ENCODE assay signal across 1 cellular context in the genomic region with DNA sequence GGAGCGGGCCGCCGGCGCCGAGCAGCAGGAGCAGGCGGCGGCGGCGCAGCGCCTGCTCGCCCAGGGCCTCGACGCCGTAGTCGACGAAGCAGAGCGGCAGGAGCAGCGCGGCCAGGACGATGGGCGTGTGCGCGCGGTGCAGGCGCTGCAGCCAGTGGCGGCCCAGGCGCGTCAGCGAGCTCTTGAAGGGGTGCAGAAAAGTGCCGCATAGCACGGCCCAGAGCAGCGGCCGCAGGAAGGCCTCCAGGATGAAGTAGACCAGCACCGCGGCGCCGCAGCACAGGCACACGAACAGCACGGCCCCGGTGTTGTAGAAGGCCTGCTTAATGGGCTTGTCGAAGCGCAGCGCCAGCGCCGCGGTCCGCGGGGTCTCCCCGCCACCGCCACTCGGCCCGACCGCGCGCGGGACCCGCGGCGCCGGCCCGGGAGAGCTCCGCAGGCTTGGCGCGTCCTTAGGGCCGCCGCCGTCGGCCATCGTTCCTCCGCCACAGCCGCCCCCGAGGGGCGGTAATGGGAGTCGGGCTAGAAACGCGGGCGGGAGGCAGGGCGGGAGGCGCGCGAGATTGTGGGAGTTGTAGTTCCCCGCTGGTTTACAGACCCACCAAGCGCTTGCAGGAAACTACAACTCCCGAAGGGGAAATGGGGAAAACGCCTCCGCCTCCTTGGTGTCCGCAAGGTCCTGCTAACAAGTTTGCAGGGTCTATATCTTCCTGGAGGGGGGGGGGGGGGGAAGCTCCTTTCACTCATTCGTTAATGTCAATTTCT.
TF ChIP-seq lines count a peak whose summit lies in the region.

A gene (minus strand): TSS at position 509 of the 765 bp plus-strand sequence. CDS start 34 bp downstream, at position 475.

TF ChIP-seq in K562, 482 proteins besides CTCF, POLR2A, EP300 and RAD21 (continued from another document and continues in another):
- TF ChIP-seq, protein P1, sequence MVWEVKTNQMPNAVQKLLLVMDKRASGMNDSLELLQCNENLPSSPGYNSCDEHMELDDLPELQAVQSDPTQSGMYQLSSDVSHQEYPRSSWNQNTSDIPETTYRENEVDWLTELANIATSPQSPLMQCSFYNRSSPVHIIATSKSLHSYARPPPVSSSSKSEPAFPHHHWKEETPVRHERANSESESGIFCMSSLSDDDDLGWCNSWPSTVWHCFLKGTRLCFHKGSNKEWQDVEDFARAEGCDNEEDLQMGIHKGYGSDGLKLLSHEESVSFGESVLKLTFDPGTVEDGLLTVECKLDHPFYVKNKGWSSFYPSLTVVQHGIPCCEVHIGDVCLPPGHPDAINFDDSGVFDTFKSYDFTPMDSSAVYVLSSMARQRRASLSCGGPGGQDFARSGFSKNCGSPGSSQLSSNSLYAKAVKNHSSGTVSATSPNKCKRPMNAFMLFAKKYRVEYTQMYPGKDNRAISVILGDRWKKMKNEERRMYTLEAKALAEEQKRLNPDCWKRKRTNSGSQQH (CRISPR knock-in tag; IDR thresholded peaks at IDR 0.05) = no peak
- no peak for TF ChIP-seq HMG20B (CRISPR knock-in tag; IDR thresholded peaks at IDR 0.05)
- TF ChIP-seq ZNF274 (IDR thresholded peaks at IDR 0.05; ENCODE audit: borderline replicate concordance, low read depth, low read length) = no peak
- TF ChIP-seq HCFC1 (IDR thresholded peaks at IDR 0.05; ENCODE audit: low read depth, low read length) = peak; percentile 95
- TF ChIP-seq ZNF23 (CRISPR knock-in tag; IDR thresholded peaks at IDR 0.05) = no peak
- TF ChIP-seq TAF1 (IDR thresholded peaks at IDR 0.05; ENCODE audit: control insufficient read depth, extremely low read depth, insufficient read depth, low read length, severe bottlenecking) = peak; percentile 89
- TF ChIP-seq KAT8 (IDR thresholded peaks at IDR 0.05; ENCODE audit: low read depth) = no peak
- no peak for TF ChIP-seq PURB (CRISPR knock-in tag; IDR thresholded peaks at IDR 0.05; ENCODE audit: low read depth)
- TF ChIP-seq, protein P2, sequence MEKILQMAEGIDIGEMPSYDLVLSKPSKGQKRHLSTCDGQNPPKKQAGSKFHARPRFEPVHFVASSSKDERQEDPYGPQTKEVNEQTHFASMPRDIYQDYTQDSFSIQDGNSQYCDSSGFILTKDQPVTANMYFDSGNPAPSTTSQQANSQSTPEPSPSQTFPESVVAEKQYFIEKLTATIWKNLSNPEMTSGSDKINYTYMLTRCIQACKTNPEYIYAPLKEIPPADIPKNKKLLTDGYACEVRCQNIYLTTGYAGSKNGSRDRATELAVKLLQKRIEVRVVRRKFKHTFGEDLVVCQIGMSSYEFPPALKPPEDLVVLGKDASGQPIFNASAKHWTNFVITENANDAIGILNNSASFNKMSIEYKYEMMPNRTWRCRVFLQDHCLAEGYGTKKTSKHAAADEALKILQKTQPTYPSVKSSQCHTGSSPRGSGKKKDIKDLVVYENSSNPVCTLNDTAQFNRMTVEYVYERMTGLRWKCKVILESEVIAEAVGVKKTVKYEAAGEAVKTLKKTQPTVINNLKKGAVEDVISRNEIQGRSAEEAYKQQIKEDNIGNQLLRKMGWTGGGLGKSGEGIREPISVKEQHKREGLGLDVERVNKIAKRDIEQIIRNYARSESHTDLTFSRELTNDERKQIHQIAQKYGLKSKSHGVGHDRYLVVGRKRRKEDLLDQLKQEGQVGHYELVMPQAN (IDR thresholded peaks at IDR 0.05; ENCODE audit: borderline replicate concordance) = no peak
- TF ChIP-seq, protein P3, sequence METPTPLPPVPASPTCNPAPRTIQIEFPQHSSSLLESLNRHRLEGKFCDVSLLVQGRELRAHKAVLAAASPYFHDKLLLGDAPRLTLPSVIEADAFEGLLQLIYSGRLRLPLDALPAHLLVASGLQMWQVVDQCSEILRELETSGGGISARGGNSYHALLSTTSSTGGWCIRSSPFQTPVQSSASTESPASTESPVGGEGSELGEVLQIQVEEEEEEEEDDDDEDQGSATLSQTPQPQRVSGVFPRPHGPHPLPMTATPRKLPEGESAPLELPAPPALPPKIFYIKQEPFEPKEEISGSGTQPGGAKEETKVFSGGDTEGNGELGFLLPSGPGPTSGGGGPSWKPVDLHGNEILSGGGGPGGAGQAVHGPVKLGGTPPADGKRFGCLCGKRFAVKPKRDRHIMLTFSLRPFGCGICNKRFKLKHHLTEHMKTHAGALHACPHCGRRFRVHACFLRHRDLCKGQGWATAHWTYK (CRISPR knock-in tag; IDR thresholded peaks at IDR 0.05) = no peak
- TF ChIP-seq SUPT5H (IDR thresholded peaks at IDR 0.05) = no peak; the same call in 1 of the 2 replicates
- peak; percentile 82 for TF ChIP-seq CCNT2 (IDR thresholded peaks at IDR 0.05; ENCODE audit: borderline replicate concordance, extremely low read depth, insufficient read length, low read depth, low read length)
- peak; percentile 30; the same call in 1 of the 2 replicates for TF ChIP-seq ETV1 (tag; conservative IDR thresholded peaks at IDR 0.05; ENCODE audit: low read depth)
- TF ChIP-seq STAT5B (CRISPR knock-in tag; IDR thresholded peaks at IDR 0.05) = no peak
- TF ChIP-seq JUN (IDR thresholded peaks at IDR 0.05; ENCODE audit: borderline replicate concordance, low read depth, low read length) = 0 out of 2 replicates have a peak, but pooled peaks have one; percentile 17
- no peak for TF ChIP-seq JUN (CRISPR knock-in tag; IDR thresholded peaks at IDR 0.05; ENCODE audit: borderline replicate concordance)
- TF ChIP-seq CREM (IDR thresholded peaks at IDR 0.05; ENCODE audit: low read depth) = peak; percentile 54
- TF ChIP-seq TEAD1 (CRISPR knock-in tag; IDR thresholded peaks at IDR 0.05) = no peak
- TF ChIP-seq, protein P4, sequence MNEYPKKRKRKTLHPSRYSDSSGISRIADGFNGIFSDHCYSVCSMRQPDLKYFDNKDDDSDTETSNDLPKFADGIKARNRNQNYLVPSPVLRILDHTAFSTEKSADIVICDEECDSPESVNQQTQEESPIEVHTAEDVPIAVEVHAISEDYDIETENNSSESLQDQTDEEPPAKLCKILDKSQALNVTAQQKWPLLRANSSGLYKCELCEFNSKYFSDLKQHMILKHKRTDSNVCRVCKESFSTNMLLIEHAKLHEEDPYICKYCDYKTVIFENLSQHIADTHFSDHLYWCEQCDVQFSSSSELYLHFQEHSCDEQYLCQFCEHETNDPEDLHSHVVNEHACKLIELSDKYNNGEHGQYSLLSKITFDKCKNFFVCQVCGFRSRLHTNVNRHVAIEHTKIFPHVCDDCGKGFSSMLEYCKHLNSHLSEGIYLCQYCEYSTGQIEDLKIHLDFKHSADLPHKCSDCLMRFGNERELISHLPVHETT (CRISPR knock-in tag; conservative IDR thresholded peaks at IDR 0.05 in 1 of 2, IDR thresholded peaks at IDR 0.05 in 1 of 2) = peak in 1 of 2 experiments; percentile 78; a peak in 1 of 4 replicates
- TF ChIP-seq TAL1 (IDR thresholded peaks at IDR 0.05) = no peak
- 0 out of 2 replicates have a peak, but pooled peaks have one; percentile 22 for TF ChIP-seq ELF2 (CRISPR knock-in tag; IDR thresholded peaks at IDR 0.05)
- no peak for TF ChIP-seq MAFF (IDR thresholded peaks at IDR 0.05; ENCODE audit: low read length)
- TF ChIP-seq ZNF165 (CRISPR knock-in tag; IDR thresholded peaks at IDR 0.05; ENCODE audit: borderline replicate concordance) = peak; percentile 65; the same call in 1 of the 2 replicates
- TF ChIP-seq CHD1 (IDR thresholded peaks at IDR 0.05; ENCODE audit: low read length) = peak; percentile 68
- no peak for TF ChIP-seq ZNF780A (CRISPR knock-in tag; IDR thresholded peaks at IDR 0.05)
- TF ChIP-seq, protein P5, sequence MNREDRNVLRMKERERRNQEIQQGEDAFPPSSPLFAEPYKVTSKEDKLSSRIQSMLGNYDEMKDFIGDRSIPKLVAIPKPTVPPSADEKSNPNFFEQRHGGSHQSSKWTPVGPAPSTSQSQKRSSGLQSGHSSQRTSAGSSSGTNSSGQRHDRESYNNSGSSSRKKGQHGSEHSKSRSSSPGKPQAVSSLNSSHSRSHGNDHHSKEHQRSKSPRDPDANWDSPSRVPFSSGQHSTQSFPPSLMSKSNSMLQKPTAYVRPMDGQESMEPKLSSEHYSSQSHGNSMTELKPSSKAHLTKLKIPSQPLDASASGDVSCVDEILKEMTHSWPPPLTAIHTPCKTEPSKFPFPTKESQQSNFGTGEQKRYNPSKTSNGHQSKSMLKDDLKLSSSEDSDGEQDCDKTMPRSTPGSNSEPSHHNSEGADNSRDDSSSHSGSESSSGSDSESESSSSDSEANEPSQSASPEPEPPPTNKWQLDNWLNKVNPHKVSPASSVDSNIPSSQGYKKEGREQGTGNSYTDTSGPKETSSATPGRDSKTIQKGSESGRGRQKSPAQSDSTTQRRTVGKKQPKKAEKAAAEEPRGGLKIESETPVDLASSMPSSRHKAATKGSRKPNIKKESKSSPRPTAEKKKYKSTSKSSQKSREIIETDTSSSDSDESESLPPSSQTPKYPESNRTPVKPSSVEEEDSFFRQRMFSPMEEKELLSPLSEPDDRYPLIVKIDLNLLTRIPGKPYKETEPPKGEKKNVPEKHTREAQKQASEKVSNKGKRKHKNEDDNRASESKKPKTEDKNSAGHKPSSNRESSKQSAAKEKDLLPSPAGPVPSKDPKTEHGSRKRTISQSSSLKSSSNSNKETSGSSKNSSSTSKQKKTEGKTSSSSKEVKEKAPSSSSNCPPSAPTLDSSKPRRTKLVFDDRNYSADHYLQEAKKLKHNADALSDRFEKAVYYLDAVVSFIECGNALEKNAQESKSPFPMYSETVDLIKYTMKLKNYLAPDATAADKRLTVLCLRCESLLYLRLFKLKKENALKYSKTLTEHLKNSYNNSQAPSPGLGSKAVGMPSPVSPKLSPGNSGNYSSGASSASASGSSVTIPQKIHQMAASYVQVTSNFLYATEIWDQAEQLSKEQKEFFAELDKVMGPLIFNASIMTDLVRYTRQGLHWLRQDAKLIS (CRISPR knock-in tag; IDR thresholded peaks at IDR 0.05) = no peak
- TF ChIP-seq ZNF57 (CRISPR knock-in tag; IDR thresholded peaks at IDR 0.05) = no peak
- no peak for TF ChIP-seq ZNF212 (CRISPR knock-in tag; IDR thresholded peaks at IDR 0.05)
- no peak for TF ChIP-seq CBX2 (IDR thresholded peaks at IDR 0.05; ENCODE audit: insufficient read depth, low read length, poor library complexity, severe bottlenecking)
- TF ChIP-seq SMARCA4 (IDR thresholded peaks at IDR 0.05) = no peak
- TF ChIP-seq, protein P6, sequence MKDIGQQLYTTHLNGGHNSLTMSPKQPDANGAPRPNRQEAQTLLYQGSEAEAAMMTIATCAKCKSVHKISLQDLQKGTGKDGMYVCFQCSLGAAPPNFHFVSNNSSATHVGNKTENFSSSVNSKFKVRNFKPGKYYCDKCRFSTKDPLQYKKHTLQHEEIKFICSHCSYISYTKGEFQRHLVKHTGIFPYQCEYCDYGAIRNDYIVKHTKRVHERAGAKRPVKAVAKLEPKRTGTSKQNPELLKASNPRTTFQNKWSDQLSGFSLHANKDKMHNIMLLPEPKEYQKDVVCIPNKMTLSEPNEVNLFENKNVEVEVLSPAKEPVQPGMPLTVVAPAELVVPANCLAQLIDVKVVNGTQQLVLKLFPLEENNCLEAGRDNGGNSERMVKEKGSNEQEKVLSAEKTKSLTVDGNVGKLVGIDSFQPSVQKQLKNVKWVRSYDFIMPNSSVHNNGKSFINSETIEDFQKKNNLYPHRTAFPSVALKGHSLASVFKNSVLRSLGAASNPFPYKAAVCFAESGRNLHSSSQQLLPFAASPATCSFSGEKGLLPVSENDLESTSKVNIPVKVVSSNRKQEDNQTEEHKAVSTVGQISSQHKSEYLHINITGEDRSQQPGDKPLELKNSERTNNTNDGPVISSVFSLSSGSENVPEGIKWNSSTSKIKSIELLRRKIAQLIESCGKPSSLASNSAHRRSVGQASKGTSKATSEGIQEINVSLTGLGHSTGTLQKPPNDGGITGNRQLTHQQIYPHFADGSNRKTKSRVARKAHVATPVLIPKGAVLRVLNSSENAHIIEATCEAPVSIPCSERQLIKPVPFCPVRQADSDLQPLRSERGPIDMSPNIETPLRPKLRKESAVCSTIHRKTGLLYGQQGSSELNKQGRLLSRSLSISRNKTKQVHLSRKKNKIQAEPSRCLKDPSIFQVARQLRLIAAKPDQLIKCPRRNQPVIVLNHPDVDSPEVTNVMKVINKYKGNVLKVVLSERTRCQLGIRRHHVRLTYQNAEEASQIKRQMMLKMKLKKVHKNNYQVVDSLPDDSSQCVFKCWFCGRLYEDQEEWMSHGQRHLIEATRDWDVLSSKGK (CRISPR knock-in tag; IDR thresholded peaks at IDR 0.05) = no peak
- no peak for TF ChIP-seq MCM5 (IDR thresholded peaks at IDR 0.05; ENCODE audit: low read depth)
- no peak for TF ChIP-seq ARNT (IDR thresholded peaks at IDR 0.05)
- TF ChIP-seq CREBBP (IDR thresholded peaks at IDR 0.05; ENCODE audit: low read depth, low read length) = no peak
- TF ChIP-seq GATA2 (CRISPR knock-in tag; IDR thresholded peaks at IDR 0.05) = no peak
- TF ChIP-seq GTF2F1 (IDR thresholded peaks at IDR 0.05; ENCODE audit: low read depth, low read length) = no peak
- peak; percentile 57 to 95 (median 93) for TF ChIP-seq YY1 (IDR thresholded peaks at IDR 0.05; ENCODE audit: borderline replicate concordance in 1 of 3, control insufficient read depth in 1 of 3, extremely low read depth in 1 of 3, insufficient read depth in 3 of 3, insufficient read length in 1 of 3, insufficient replicate concordance in 2 of 3, low read depth in 1 of 3, low read length in 2 of 3)
- TF ChIP-seq, protein P7, sequence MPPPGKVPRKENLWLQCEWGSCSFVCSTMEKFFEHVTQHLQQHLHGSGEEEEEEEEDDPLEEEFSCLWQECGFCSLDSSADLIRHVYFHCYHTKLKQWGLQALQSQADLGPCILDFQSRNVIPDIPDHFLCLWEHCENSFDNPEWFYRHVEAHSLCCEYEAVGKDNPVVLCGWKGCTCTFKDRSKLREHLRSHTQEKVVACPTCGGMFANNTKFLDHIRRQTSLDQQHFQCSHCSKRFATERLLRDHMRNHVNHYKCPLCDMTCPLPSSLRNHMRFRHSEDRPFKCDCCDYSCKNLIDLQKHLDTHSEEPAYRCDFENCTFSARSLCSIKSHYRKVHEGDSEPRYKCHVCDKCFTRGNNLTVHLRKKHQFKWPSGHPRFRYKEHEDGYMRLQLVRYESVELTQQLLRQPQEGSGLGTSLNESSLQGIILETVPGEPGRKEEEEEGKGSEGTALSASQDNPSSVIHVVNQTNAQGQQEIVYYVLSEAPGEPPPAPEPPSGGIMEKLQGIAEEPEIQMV (tag; conservative IDR thresholded peaks at IDR 0.05; ENCODE audit: low read depth) = no peak
